ENCODE assay signal across 15 cellular contexts in genomic region chr2:24822049-24822706, GRCh38. TPM values are rescaled to one million over a fixed set of nuclear protein-coding genes. Genes with fewer than 3 reads are reported as not detected.
A peak's percentile ranks its signal among the peaks of the same experiment; 100 is the strongest.
DNase-seq lines count a peak whose midpoint lies in the region; FAIRE-seq and TF ChIP-seq lines count a peak whose summit lies in the region.
"Had no signal": no experiment of that assay in that cellular context is flagged by ENCODE, and none has a peak within 500 bp of the region (broad histone marks: within the 10 kb centered on the region; RNA-seq: fewer than 3 reads in every experiment).

No MANE protein-coding gene starts in this region.

- H3K4me3 Mint-ChIP-seq in T-helper 2 cell treated with Interferon-gamma antibody and Interleukin-4, amounts not matched to agents 5 μg/mL and 100 μg/mL, for 36 hours, result no peak overlapping the region
- H3K4me3 Mint-ChIP-seq: activated CD4-positive, alpha-beta memory T cell treated with anti-CD3 and anti-CD28 coated beads, Interleukin-2, amount 10 ng/mL, durations not matched to agents 7 days and 5 days; activated naive CD8-positive, alpha-beta T cell treated with anti-CD3 and anti-CD28 coated beads, Interleukin-2, amount 10 ng/mL, durations not matched to agents 7 days and 5 days had no signal

- peak overlapping the region; percentile 18 for H3K4ac ChIP-seq in H1 (replicated peaks; ENCODE audit: insufficient read length, low read depth, low read length)

- H3K23me2 ChIP-seq in H1 (ENCODE audit: low read depth, low read length), result peaks cover 2% of the 10 kb centered on the region; the same call in 1 of the 2 replicates

- H4K91ac ChIP-seq in H1 (replicated peaks; ENCODE audit: insufficient read length, low read length), result no peak overlapping the region

- H2BK120ac ChIP-seq in H1 (replicated peaks; ENCODE audit: low read depth, low read length), result no peak overlapping the region

- H2AK5ac ChIP-seq in H1 (ENCODE audit: low read depth, low read length), result no peak overlapping the region; the same call in 1 of the 2 replicates

- H2AFZ ChIP-seq in H1 (ENCODE audit: low read length), result no peak overlapping the region

- peak; percentile 40; a peak in 2 of 3 replicates for TF ChIP-seq POLR2A in H1 (IDR thresholded peaks at IDR 0.05; ENCODE audit: control extremely low read depth in 1 of 2, low read depth in 2 of 2, low read length in 2 of 2)

- no peaks in the 10 kb centered on the region for H3K79me2 ChIP-seq in H1 (ENCODE audit: control insufficient read depth in 1 of 2, insufficient read depth in 2 of 2, low read length in 2 of 2)

- H3K27me3 ChIP-seq in H1 (replicated peaks in 1 of 4; ENCODE audit: control insufficient read depth in 3 of 4, extremely low read depth in 1 of 4, insufficient read depth in 3 of 4, low read length in 3 of 4), result no peaks in the 10 kb centered on the region
- H3K27me3 ChIP-seq: left lung had no signal

- H4K5ac ChIP-seq in H1 (ENCODE audit: insufficient read length, low read depth, low read length), result no peak overlapping the region

- DNase-seq in T-helper 2 cell treated with Interferon-gamma antibody and Interleukin-4, amounts not matched to agents 5 μg/mL and 100 μg/mL, for 36 hours (ENCODE audit: low spot score), result no peak
- DNase-seq in T-helper 2 cell (no peak), NCI-H774 (lab: John Stamatoyannopoulos, UW) (peak; percentile 63), H1 (ENCODE audit: low read depth in 1 of 2, low spot score in 2 of 2) (peak in 1 of 2 experiments; percentile 62), retina (peak; percentile 20), DMS114 treated with DMSO at 0.1 percent for 48 hours (lab: John Stamatoyannopoulos, UW; ENCODE audit: unreplicated experiment) (no peak), germinal center (ENCODE audit: low spot score) (no peak), hepatic stellate cell (ENCODE audit: low spot score) (no peak)
- DNase-seq: ACHN; activated naive CD8-positive, alpha-beta T cell treated with anti-CD3 and anti-CD28 coated beads, Interleukin-2, amount 10 ng/mL, durations not matched to agents 7 days and 5 days; NCI-H226 had no signal

- H3K27ac Mint-ChIP-seq in T-helper 2 cell treated with Interferon-gamma antibody and Interleukin-4, amounts not matched to agents 5 μg/mL and 100 μg/mL, for 36 hours, result peak overlapping the region; percentile 15
- H3K27ac Mint-ChIP-seq: activated CD4-positive, alpha-beta memory T cell treated with anti-CD3 and anti-CD28 coated beads, Interleukin-2, amount 10 ng/mL, durations not matched to agents 7 days and 5 days; activated naive CD8-positive, alpha-beta T cell treated with anti-CD3 and anti-CD28 coated beads, Interleukin-2, amount 10 ng/mL, durations not matched to agents 7 days and 5 days had no signal

- peak overlapping the region; percentile 66; the same call in 1 of the 2 replicates for H2BK15ac ChIP-seq in H1 (ENCODE audit: low read length)

- peak overlapping the region; percentile 93; the same call in 1 of the 2 replicates for H2BK5ac ChIP-seq in H1 (ENCODE audit: low read depth, low read length)

- POLR2A ChIA-PET in H1 (lab: Charles Lee; ENCODE audit: partially characterized antibody), result interaction anchor here (0.5 to 2.2 kb wide), 8 partner anchors 9 to 324 kb away, joined by 3 to 10 read pairs (median 4); partner anchors contain the start of genes CENPO and PTRHD1

- H3K4me3 ChIP-seq in H1 (ENCODE audit: extremely low read depth in 1 of 4, insufficient read depth in 2 of 4, low read depth in 3 of 4, low read length in 4 of 4), result peak overlapping the region in 2 of 4 experiments; percentile 12 to 19; a peak in 2 of 8 replicates
- H3K4me3 ChIP-seq: left lung had no signal

- peak overlapping the region; percentile 51; the same call in 1 of the 2 replicates for H2BK12ac ChIP-seq in H1 (ENCODE audit: low read depth, low read length)

- H3K14ac ChIP-seq in H1 (ENCODE audit: insufficient read length), result no peak overlapping the region

- peak overlapping the region; percentile 18; the same call in 1 of the 2 replicates for H3K27ac ChIP-seq in H1 (ENCODE audit: low read depth, low read length)
- H3K27ac ChIP-seq: left lung had no signal

- peaks cover 16 to 60% (median 44%) of the 10 kb centered on the region in 4 experiments for H3K36me3 ChIP-seq in H1 (ENCODE audit: control insufficient read depth in 2 of 4, insufficient read depth in 4 of 4, low read length in 3 of 4)

- H2BK20ac ChIP-seq in H1 (ENCODE audit: low read length), result peak overlapping the region; percentile 50; the same call in 1 of the 2 replicates

- CTCF ChIA-PET in H1 (lab: Charles Lee; ENCODE audit: partially characterized antibody), result interaction anchor here (1.0 to 2.1 kb wide), 5 partner anchors 209 to 412 kb away, joined by 3 to 9 read pairs (median 4); no protein-coding TSS in a partner anchor

- peaks cover 63% of the 10 kb centered on the region for H3K36me3 Mint-ChIP-seq in T-helper 2 cell treated with Interferon-gamma antibody and Interleukin-4, amounts not matched to agents 5 μg/mL and 100 μg/mL, for 36 hours (ENCODE audit: low read depth)

- FAIRE-seq in H1 (lab: Jason Lieb, UNC), result peak; percentile 97
- FAIRE-seq: frontal cortex, urothelium cell line had no signal

- no peak; a peak in 1 of 4 replicates for TF ChIP-seq RAD21 in H1 (IDR thresholded peaks at IDR 0.05 in 1 of 2, conservative IDR thresholded peaks at IDR 0.05 in 1 of 2; ENCODE audit: low read depth in 2 of 2, low read length in 2 of 2)

- 0 out of 4 replicates have a peak, but pooled peaks cover 0 to 3% of the 10 kb centered on the region in 2 experiments for H3K9me3 ChIP-seq in H1 (ENCODE audit: insufficient read depth in 2 of 2, low read depth in 1 of 2, low read length in 1 of 2)
- H3K9me3 ChIP-seq: left lung had no signal

- H3K79me1 ChIP-seq in H1 (ENCODE audit: low read depth, low read length), result peaks cover 3% of the 10 kb centered on the region; the same call in 1 of the 2 replicates

- H4K8ac ChIP-seq in H1 (ENCODE audit: extremely low read depth, insufficient read depth, low read length), result no peak overlapping the region

- no peaks in the 10 kb centered on the region for H3K27me3 Mint-ChIP-seq in T-helper 2 cell treated with Interferon-gamma antibody and Interleukin-4, amounts not matched to agents 5 μg/mL and 100 μg/mL, for 36 hours (ENCODE audit: low read depth)
- H3K27me3 Mint-ChIP-seq: activated CD4-positive, alpha-beta memory T cell treated with anti-CD3 and anti-CD28 coated beads, Interleukin-2, amount 10 ng/mL, durations not matched to agents 7 days and 5 days; activated naive CD8-positive, alpha-beta T cell treated with anti-CD3 and anti-CD28 coated beads, Interleukin-2, amount 10 ng/mL, durations not matched to agents 7 days and 5 days had no signal

- TF ChIP-seq EP300 in H1 (IDR thresholded peaks at IDR 0.05; ENCODE audit: borderline replicate concordance in 1 of 2, low read depth in 2 of 2, low read length in 2 of 2), result no peak

- 0 out of 7 replicates have a peak overlapping the region, but pooled peaks of 1 of the 4 experiments have one; percentile 6 for H3K9ac ChIP-seq in H1 (replicated peaks in 1 of 4; ENCODE audit: extremely low read depth in 1 of 4, low read depth in 3 of 4, low read length in 3 of 4)

- TF ChIP-seq CTCF in H1 (IDR thresholded peaks at IDR 0.05; ENCODE audit: control extremely low read depth in 1 of 3, insufficient read depth in 1 of 3, low read depth in 1 of 3, low read length in 3 of 3), result no peak

- peak overlapping the region; percentile 21 to 50; a peak in 3 of 4 replicates for H3K4me2 ChIP-seq in H1 (ENCODE audit: insufficient read depth in 1 of 2, low read depth in 2 of 2, low read length in 2 of 2)

- no peak overlapping the region for H3K56ac ChIP-seq in H1 (replicated peaks; ENCODE audit: insufficient read length, low read depth, low read length)

- H4K20me1 ChIP-seq in H1 (replicated peaks in 1 of 2; ENCODE audit: control insufficient read depth in 1 of 2, insufficient read depth in 2 of 2, low read length in 2 of 2), result peaks cover 2 to 7% of the 10 kb centered on the region in 2 experiments

- 66% methylated on average over 7 of the region's 7 CpGs; no CpG with 5 or more reads in 1 of the 2 experiments for WGBS in H1 (ENCODE audit: extremely low coverage in 1 of 2, insufficient coverage in 1 of 2, insufficient read length in 1 of 2, insufficient replicate concordance in 2 of 2, low coverage in 1 of 2, low lambda C conversion rate in 2 of 2, missing lambda C conversion rate in 1 of 2), 2 experiments

- no peaks in the 10 kb centered on the region for H3K9me3 Mint-ChIP-seq in T-helper 2 cell treated with Interferon-gamma antibody and Interleukin-4, amounts not matched to agents 5 μg/mL and 100 μg/mL, for 36 hours
- H3K9me3 Mint-ChIP-seq: activated CD4-positive, alpha-beta memory T cell treated with anti-CD3 and anti-CD28 coated beads, Interleukin-2, amount 10 ng/mL, durations not matched to agents 7 days and 5 days; activated naive CD8-positive, alpha-beta T cell treated with anti-CD3 and anti-CD28 coated beads, Interleukin-2, amount 10 ng/mL, durations not matched to agents 7 days and 5 days had no signal

- H3K4me1 ChIP-seq in H1 (replicated peaks in 1 of 4; ENCODE audit: control insufficient read depth in 3 of 4, insufficient read depth in 4 of 4, low read length in 3 of 4), result peaks cover 15 to 31% (median 22%) of the 10 kb centered on the region in 4 experiments
- H3K4me1 ChIP-seq: left lung had no signal

- peak overlapping the region; percentile 49 for H3K18ac ChIP-seq in H1 (ENCODE audit: extremely low read depth, low read length)

- peaks cover 16% of the 10 kb centered on the region for H3K4me1 Mint-ChIP-seq in T-helper 2 cell treated with Interferon-gamma antibody and Interleukin-4, amounts not matched to agents 5 μg/mL and 100 μg/mL, for 36 hours (ENCODE audit: low read depth)

- no peak overlapping the region for H3K23ac ChIP-seq in H1 (ENCODE audit: insufficient read length)

RNA-seq across cellular contexts. Expression of gene CENPO, which starts 29.0 kb away (rescaled TPM):
- total RNA-seq in H1 (2021; fragmentation: NEBNext Ultra II Directional; extraction: Animal tissue kit (Norgen Biotek cat#: 25700)), result 46.3 and 47.0 TPM in 2 replicates
- 34.4 and 36.1 TPM in 2 replicates for polyA plus RNA-seq in H1 (2011; rRNA removed)
- polyA plus RNA-seq in H1 (2011; cell fraction: cytosol; rRNA removed), result 40.9 TPM
- polyA plus RNA-seq in H1 (2011; cell fraction: nucleus; rRNA removed), result 61.8 TPM
- 34.0 to 45.9 TPM (median 38.7 TPM) in 4 replicates for polyA plus RNA-seq in H1 (2012, experiment 1 of 2)
- polyA plus RNA-seq in H1 (2012, experiment 2 of 2), result 25.7 TPM
- polyA plus RNA-seq in H1 (2013, experiment 1 of 2), result 24.5 TPM
- polyA plus RNA-seq in H1 (2013, experiment 2 of 2), result 24.1 TPM
- 82.8 and 83.4 TPM in 2 replicates for polyA minus RNA-seq in H1 (2011; rRNA and poly(A)+ RNA removed)
- polyA minus RNA-seq in H1 (2011; cell fraction: cytosol; rRNA and poly(A)+ RNA removed), result 34.1 TPM
- polyA minus RNA-seq in H1 (2011; cell fraction: nucleus; rRNA and poly(A)+ RNA removed), result 86.2 TPM

RNA-seq across cellular contexts. Expression of gene PTRHD1, which starts 29.0 kb away (rescaled TPM):
- 46.2 and 48.6 TPM in 2 replicates for total RNA-seq in H1 (2021; fragmentation: NEBNext Ultra II Directional; extraction: Animal tissue kit (Norgen Biotek cat#: 25700))
- 91.9 and 101 TPM in 2 replicates for polyA plus RNA-seq in H1 (2011; rRNA removed)
- polyA plus RNA-seq in H1 (2011; cell fraction: cytosol; rRNA removed), result 80.9 TPM
- polyA plus RNA-seq in H1 (2011; cell fraction: nucleus; rRNA removed), result 58.7 TPM
- 72.5 to 81.1 TPM (median 75.3 TPM) in 4 replicates for polyA plus RNA-seq in H1 (2012, experiment 1 of 2)
- polyA plus RNA-seq in H1 (2012, experiment 2 of 2), result 52.9 TPM
- 89.7 TPM for polyA plus RNA-seq in H1 (2013, experiment 1 of 2)
- 84.1 TPM for polyA plus RNA-seq in H1 (2013, experiment 2 of 2)
- 18.9 and 21.6 TPM in 2 replicates for polyA minus RNA-seq in H1 (2011; rRNA and poly(A)+ RNA removed)
- 12.1 TPM for polyA minus RNA-seq in H1 (2011; cell fraction: cytosol; rRNA and poly(A)+ RNA removed)
- 22.8 TPM for polyA minus RNA-seq in H1 (2011; cell fraction: nucleus; rRNA and poly(A)+ RNA removed)

Comparison
In these comparisons a context has a peak if more than half of its experiments do, and no peak if none do; other contexts are left out.
1. DNase-seq: peak in NCI-H774 (single experiment) and retina (single experiment); none in T-helper 2 cell treated with Interferon-gamma antibody and Interleukin-4, amounts not matched to agents 5 μg/mL and 100 μg/mL, for 36 hours (single experiment), T-helper 2 cell (0 of 5), DMS114 treated with DMSO at 0.1 percent for 48 hours (single experiment), germinal center (single experiment) and hepatic stellate cell (single experiment).